23 cellular contexts compared by ENCODE assay signal in genomic region chr7:12738665-12739064, GRCh38. TPM values are rescaled to one million over a fixed set of nuclear protein-coding genes. Genes with fewer than 3 reads are reported as not detected.
DNase-seq lines count a peak whose midpoint lies in the region; ATAC-seq, FAIRE-seq and TF ChIP-seq lines count a peak whose summit lies in the region.
"Had no signal": no experiment of that assay in that cellular context is flagged by ENCODE, and none has a peak within 500 bp of the region (broad histone marks: within the 10 kb centered on the region; RNA-seq: fewer than 3 reads in every experiment).

No MANE protein-coding gene starts in this region.

- TF ChIP-seq RAD21 in HCT116 (IDR thresholded peaks at IDR 0.05; ENCODE audit: low read depth) = no peak

- no peak overlapping the region for H3K27ac ChIP-seq in HCT116 (ENCODE audit: low read depth, low read length)
- H3K27ac ChIP-seq: SJCRH30 had no signal

- intact Hi-C loops in HCT116 (cut with micrococcal nuclease) = no loop called here

- H3K4me1 ChIP-seq in HCT116 (ENCODE audit: control insufficient read depth in 1 of 2, insufficient read depth in 2 of 2, low read length in 2 of 2) = no peaks in the 10 kb centered on the region
- H3K4me1 ChIP-seq: SJCRH30 had no signal

- POLR2A ChIA-PET in HCT116 (lab: Charles Lee) = no interaction called here

- no peak overlapping the region for H3K4me3 ChIP-seq in HCT116 (replicated peaks in 1 of 2; ENCODE audit: low read depth in 1 of 2, low read length in 2 of 2)
- H3K4me3 ChIP-seq in bronchial epithelial cell (ENCODE audit: low read depth, low read length) = no peak overlapping the region
- H3K4me3 ChIP-seq: MG63, SJCRH30 had no signal

- H3K36me3 ChIP-seq in HCT116 (ENCODE audit: control insufficient read depth in 1 of 2, insufficient read depth in 2 of 2, low read length in 2 of 2) (no peaks in the 10 kb centered on the region), bronchial epithelial cell (ENCODE audit: control insufficient read depth, insufficient read depth, low read length) (no peaks in the 10 kb centered on the region)
- H3K36me3 ChIP-seq: MG63, SJCRH30 had no signal

- H3K27me3 ChIP-seq in HCT116 (ENCODE audit: insufficient read depth, low read length) = no peaks in the 10 kb centered on the region
- H3K27me3 ChIP-seq in bronchial epithelial cell (ENCODE audit: control insufficient read depth, insufficient read depth, low read length) = no peaks in the 10 kb centered on the region
- H3K27me3 ChIP-seq: MG63, SJCRH30 had no signal

- H3K79me2 ChIP-seq in HCT116 (ENCODE audit: insufficient read depth, low read length) = no peaks in the 10 kb centered on the region

- H4K20me1 ChIP-seq in HCT116 (ENCODE audit: insufficient read depth) = no peaks in the 10 kb centered on the region

- DNase-seq in HCT116 (ENCODE audit: low read depth, low spot score) = no peak
- peak; percentile 59 for DNase-seq in bronchial epithelial cell (ENCODE audit: low read depth)
- DNase-seq in left kidney (ENCODE audit: low read depth, low spot score) = peak; percentile 42
- no peak for DNase-seq in cerebellar cortex (ENCODE audit: low spot score)
- no peak for DNase-seq in DMS 273 treated with DMSO at 0.1 percent for 48 hours (lab: John Stamatoyannopoulos, UW)
- DNase-seq: CD4-positive, CD25-positive, alpha-beta regulatory T cell; COR-L47; H9; Kasumi-1; MG63; NCI-H1417; NCI-H1694 treated with DMSO at 0.1 percent for 48 hours; NCI-H2081 treated with DMSO at 0.1 percent for 48 hours; NCI-H2171 treated with DMSO at 0.1 percent for 48 hours; NCI-H524 treated with DMSO at 0.1 percent for 48 hours; NCI-H82; SJCRH30 had no signal

- RAD21 ChIA-PET in HCT116 (lab: Charles Lee; ENCODE audit: low non-redundant PET in 1 of 2, low total read pairs in 2 of 2, uncharacterized antibody in 2 of 2, unreplicated experiment in 2 of 2) = no interaction called here

- CTCF ChIA-PET in HCT116 (lab: Charles Lee) = no interaction called here

- BruUV-seq in HCT116 (replicated peaks; lab: Mats Ljungman, UMichigan) = no TSS peak

- H3K9me3 ChIP-seq in HCT116 (ENCODE audit: control insufficient read depth in 1 of 2, insufficient read depth in 1 of 2, low read depth in 1 of 2, low read length in 2 of 2) = no peaks in the 10 kb centered on the region
- H3K9me3 ChIP-seq: MG63, SJCRH30 had no signal

- no peak for TF ChIP-seq CTCF in HCT116 (IDR thresholded peaks at IDR 0.05 in 2 of 3, conservative IDR thresholded peaks at IDR 0.05 in 1 of 3; ENCODE audit: borderline replicate concordance in 1 of 3, insufficient read depth in 1 of 3, low read depth in 2 of 3, low read length in 2 of 3)
- TF ChIP-seq CTCF in bronchial epithelial cell (IDR thresholded peaks at IDR 0.05; ENCODE audit: insufficient read depth, low read length, severe bottlenecking) = no peak

- no peak overlapping the region for H3K4me2 ChIP-seq in HCT116 (ENCODE audit: low read length)

- H3K9ac ChIP-seq in HCT116 (ENCODE audit: low read length) = no peak overlapping the region

- H2AFZ ChIP-seq in HCT116 (ENCODE audit: low read depth, low read length, poor library complexity, severe bottlenecking) = peak overlapping the region; percentile 8

- ATAC-seq in HCT116 (no peak), HG02970 (IDR thresholded peaks at IDR 0.05; ENCODE audit: low FRiP score, unreplicated experiment) (no peak), HG02938 (IDR thresholded peaks at IDR 0.05; ENCODE audit: unreplicated experiment) (no peak)

- no peaks in the 10 kb centered on the region for H3K9me2 ChIP-seq in HCT116 (ENCODE audit: insufficient read depth)

- no peak for FAIRE-seq in bronchial epithelial cell (lab: Jason Lieb, UNC)
- FAIRE-seq: G401.6, GM12892, GM19239, RCC 7860 had no signal

- TF ChIP-seq POLR2A in HCT116 (IDR thresholded peaks at IDR 0.05; ENCODE audit: borderline replicate concordance, extremely low read depth, insufficient read depth, insufficient read length) = no peak

TF ChIP-seq in HCT116, 20 proteins besides CTCF, POLR2A, EP300 and RAD21:
- no peak for TF ChIP-seq YY1 (IDR thresholded peaks at IDR 0.05; ENCODE audit: extremely low read depth, insufficient replicate concordance, low read depth, low read length)
- no peak for TF ChIP-seq EGR1 (IDR thresholded peaks at IDR 0.05; ENCODE audit: low read depth)
- TF ChIP-seq CEBPB (IDR thresholded peaks at IDR 0.05; ENCODE audit: low read depth) = no peak
- TF ChIP-seq EZH2phosphoT487 (IDR thresholded peaks at IDR 0.05; ENCODE audit: borderline replicate concordance) = no peak
- TF ChIP-seq SP1 (IDR thresholded peaks at IDR 0.05; ENCODE audit: low read depth) = no peak
- TF ChIP-seq EZH2 (IDR thresholded peaks at IDR 0.05) = no peak
- TF ChIP-seq ELF1 (IDR thresholded peaks at IDR 0.05; ENCODE audit: borderline replicate concordance, low read depth) = no peak
- TF ChIP-seq FOSL1 (IDR thresholded peaks at IDR 0.05; ENCODE audit: low read depth) = no peak
- TF ChIP-seq ATF3 (IDR thresholded peaks at IDR 0.05) = no peak
- no peak for TF ChIP-seq CBX3 (IDR thresholded peaks at IDR 0.05; ENCODE audit: low read depth)
- TF ChIP-seq MAX (IDR thresholded peaks at IDR 0.05) = no peak
- no peak for TF ChIP-seq TCF7L2 (IDR thresholded peaks at IDR 0.05; ENCODE audit: borderline replicate concordance, extremely low read depth, insufficient read depth, insufficient read length)
- TF ChIP-seq POLR2AphosphoS5 (IDR thresholded peaks at IDR 0.05; ENCODE audit: low read depth, low read length) = no peak
- no peak for TF ChIP-seq JUND (IDR thresholded peaks at IDR 0.05)
- TF ChIP-seq ZNF274 (IDR thresholded peaks at IDR 0.05; ENCODE audit: low read depth, low read length) = no peak
- TF ChIP-seq ZFX (IDR thresholded peaks at IDR 0.05) = no peak
- no peak for TF ChIP-seq REST (IDR thresholded peaks at IDR 0.05; ENCODE audit: low read depth)
- TF ChIP-seq ZBTB33 (IDR thresholded peaks at IDR 0.05; ENCODE audit: extremely low read depth, insufficient replicate concordance, low read length) = no peak
- no peak for TF ChIP-seq SRF (IDR thresholded peaks at IDR 0.05; ENCODE audit: low read depth)
- no peak for TF ChIP-seq SIN3A (IDR thresholded peaks at IDR 0.05; ENCODE audit: low read depth)
TF ChIP-seq in HCT116: peak in this region for 0.

RNA-seq across cellular contexts. Expression of gene ARL4A, which starts 51.2 kb away (rescaled TPM):
- total RNA-seq in HCT116 (2021; ENCODE audit: unreplicated experiment) (44.6 TPM), bronchial epithelial cell (54.8 and 58.0 TPM in 2 replicates)
- polyA plus RNA-seq in HCT116 (2012) = 16.3 and 24.2 TPM in 2 replicates

Comparison
In these comparisons a context has a peak if more than half of its experiments do, and no peak if none do; other contexts are left out.
1. DNase-seq: peak in bronchial epithelial cell (single experiment) and left kidney (single experiment); none in HCT116 (single experiment), cerebellar cortex (single experiment) and DMS 273 treated with DMSO at 0.1 percent for 48 hours (single experiment).